8 cellular contexts compared by ENCODE assay signal in the genomic region with DNA sequence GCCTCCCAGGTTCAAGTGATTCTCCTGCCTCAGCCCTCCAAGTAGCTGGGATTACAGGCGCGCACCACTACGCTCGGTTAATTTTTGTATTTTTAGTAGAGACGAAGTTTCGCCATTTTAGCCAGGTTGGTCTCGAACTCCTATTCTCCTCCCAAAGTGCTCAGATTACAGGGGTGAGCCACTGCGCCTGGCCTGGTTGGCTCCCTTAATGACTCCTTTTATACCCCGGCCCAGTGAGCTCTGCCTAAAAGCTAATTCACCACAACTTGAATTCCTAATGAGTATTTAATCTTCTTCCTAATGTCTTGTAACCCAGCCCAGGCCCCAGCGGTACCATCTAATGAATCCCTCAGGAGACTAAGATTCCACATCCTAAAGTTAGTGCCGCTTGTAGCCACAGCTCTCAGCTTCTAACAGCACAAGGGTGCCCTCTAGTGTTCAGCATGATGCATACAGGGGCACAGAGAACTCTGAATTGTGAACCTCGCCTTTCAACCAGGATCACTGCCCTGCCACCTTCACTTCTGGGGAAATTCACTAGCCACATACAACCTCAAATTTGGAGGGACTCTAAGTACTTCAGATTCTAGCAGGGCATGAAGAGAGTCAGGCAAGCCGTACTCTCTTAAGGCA.
DNase-seq lines count a peak whose midpoint lies in the region; ATAC-seq and TF ChIP-seq lines count a peak whose summit lies in the region.

No MANE protein-coding gene starts in this region.

- DNase-seq in AG09309 (ENCODE audit: low read depth) (peak; percentile 13), NCI-H2107 (lab: John Stamatoyannopoulos, UW) (peak; percentile 65), dedifferentiated amniotic fluid mesenchymal stem cell (ENCODE audit: extremely low spot score) (peak; percentile 41), lung microvascular endothelial cell (ENCODE audit: low read depth in 2 of 2) (peak; percentile 53 to 71), stomach (peak; percentile 58)
- peak; percentile 41 for DNase-seq in activated CD4-positive, CD25-positive, alpha-beta regulatory T cell treated with anti-CD3 and anti-CD28 coated beads, Interleukin-2, amount 50 U/mL, for 72 hours

- no peak overlapping the region for H3K27ac ChIP-seq in stomach

- H3K9me3 ChIP-seq in stomach: peaks cover 0 to 3% (median 0%) of the 10 kb centered on the region in 4 donors

- no peaks in the 10 kb centered on the region for H3K4me1 ChIP-seq in stomach

- TF ChIP-seq POLR2A in stomach (IDR thresholded peaks at IDR 0.05): no peak

- TF ChIP-seq CTCF in AG09309 (IDR thresholded peaks at IDR 0.05; ENCODE audit: control insufficient read depth, insufficient read depth, low read depth, low read length, missing control alignments) (peak; percentile 91), stomach (IDR thresholded peaks at IDR 0.05) (peak in 4 of 7 experiments; percentile 28 to 71 (median 64))

- TF ChIP-seq EP300 in stomach (IDR thresholded peaks at IDR 0.05): no peak

- no peak overlapping the region for H3K4me3 ChIP-seq in AG09309 (ENCODE audit: control insufficient read depth, low read depth, low read length)
- H3K4me3 ChIP-seq in stomach: no peak overlapping the region

- no peaks in the 10 kb centered on the region for H3K27me3 ChIP-seq in stomach

- WGBS in stomach, 5 donors: 50 to 59% (median 51%) methylated on average over 11 to 13 of the region's 13 CpGs

- intact Hi-C loops in stomach (cut with DNase I; ENCODE audit: low total_unique reads): no loop called here

- H3K36me3 ChIP-seq in stomach: no peaks in the 10 kb centered on the region

- ATAC-seq in GM18498 (IDR thresholded peaks at IDR 0.05; ENCODE audit: unreplicated experiment): peak; percentile 72
- ATAC-seq in HG02938 (IDR thresholded peaks at IDR 0.05; ENCODE audit: unreplicated experiment): peak; percentile 82

Comparison
In these comparisons a context has a peak if more than half of its experiments do, and no peak if none do; other contexts are left out.
1. DNase-seq: peak in every context shown above with its lines; median percentile 65 in NCI-H2107; 62 in lung microvascular endothelial cell; 58 in stomach; 41 in activated CD4-positive, CD25-positive, alpha-beta regulatory T cell treated with anti-CD3 and anti-CD28 coated beads, Interleukin-2, amount 50 U/mL, for 72 hours; 41 in dedifferentiated amniotic fluid mesenchymal stem cell; 13 in AG09309.